In the genomic region with DNA sequence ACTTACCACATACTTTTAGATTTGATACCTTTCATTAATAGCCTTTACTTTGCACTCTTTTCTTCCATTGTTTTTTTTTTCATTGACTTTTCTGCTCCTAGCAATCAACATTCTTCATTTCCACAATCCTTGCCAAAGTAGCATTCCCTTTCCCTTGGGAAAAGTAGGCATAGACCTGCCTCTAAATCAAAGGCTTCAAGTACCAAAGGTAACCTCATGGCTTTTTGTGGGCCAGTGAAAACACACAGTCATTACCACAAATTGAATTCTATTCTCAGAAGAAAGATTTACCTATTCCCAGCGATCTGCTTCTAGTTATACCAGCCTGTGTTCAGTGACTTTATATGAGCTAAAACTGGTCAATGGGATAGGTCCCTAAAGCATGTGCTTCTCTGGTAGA, we compare ENCODE assay signal across 20 cellular contexts.
"Had no signal": no experiment of that assay in that cellular context is flagged by ENCODE, and none has a peak within 500 bp of the region (broad histone marks: within the 10 kb centered on the region; RNA-seq: fewer than 3 reads in every experiment).

No MANE protein-coding gene starts in this region.

- DNase-seq: activated CD4-positive, alpha-beta T cell treated with anti-CD3 and anti-CD28 coated beads, Interleukin-2, amount 50 U/mL, for 48 hours; activated effector memory CD4-positive, alpha-beta T cell treated with Interleukin-2 at 50 U/mL for 16 hours; activated T-cell treated with anti-CD3 and anti-CD28 coated beads, Interleukin-2, amount 50 U/mL, for 1 hour; adrenal gland; body of pancreas; caudate nucleus; colonic mucosa; left ventricle myocardium superior; mesenchymal stem cell; natural killer cell; retina; stimulated activated CD4-positive, alpha-beta T cell treated with anti-CD3 and anti-CD28 coated beads, Interleukin-12 subunit alpha, Interleukin-12 subunit beta, amount 100 ng/mL, for 4 hours; stimulated activated CD4-positive, alpha-beta T cell treated with anti-CD3 and anti-CD28 coated beads, Interleukin-2, amount 100 ng/mL, for 24 hours; stomach; T1000; testis; upper lobe of right lung had no signal

- H3K4me3 ChIP-seq: adrenal gland, body of pancreas, colonic mucosa, esophagus muscularis mucosa, stomach, testis, upper lobe of right lung had no signal

- H3K4me1 ChIP-seq: adrenal gland, body of pancreas, colonic mucosa, esophagus muscularis mucosa, stomach, testis, upper lobe of right lung had no signal

- H3K27ac ChIP-seq: adrenal gland, body of pancreas, colonic mucosa, esophagus muscularis mucosa, neutrophil, stomach, testis, upper lobe of right lung, VCaP had no signal

- H3K27me3 ChIP-seq: adrenal gland, body of pancreas, colonic mucosa, esophagus muscularis mucosa, neutrophil, stomach, testis, upper lobe of right lung had no signal

- H3K36me3 ChIP-seq: adrenal gland, colonic mucosa, esophagus muscularis mucosa, neutrophil, stomach, upper lobe of right lung had no signal

- H3K9me3 ChIP-seq: adrenal gland, body of pancreas, colonic mucosa, esophagus muscularis mucosa, neutrophil, stomach, testis, upper lobe of right lung had no signal

- ATAC-seq: body of pancreas, left ventricle myocardium superior, natural killer cell, upper lobe of right lung had no signal
